Comparison of ENCODE assay signal across 23 cellular contexts in the genomic region with DNA sequence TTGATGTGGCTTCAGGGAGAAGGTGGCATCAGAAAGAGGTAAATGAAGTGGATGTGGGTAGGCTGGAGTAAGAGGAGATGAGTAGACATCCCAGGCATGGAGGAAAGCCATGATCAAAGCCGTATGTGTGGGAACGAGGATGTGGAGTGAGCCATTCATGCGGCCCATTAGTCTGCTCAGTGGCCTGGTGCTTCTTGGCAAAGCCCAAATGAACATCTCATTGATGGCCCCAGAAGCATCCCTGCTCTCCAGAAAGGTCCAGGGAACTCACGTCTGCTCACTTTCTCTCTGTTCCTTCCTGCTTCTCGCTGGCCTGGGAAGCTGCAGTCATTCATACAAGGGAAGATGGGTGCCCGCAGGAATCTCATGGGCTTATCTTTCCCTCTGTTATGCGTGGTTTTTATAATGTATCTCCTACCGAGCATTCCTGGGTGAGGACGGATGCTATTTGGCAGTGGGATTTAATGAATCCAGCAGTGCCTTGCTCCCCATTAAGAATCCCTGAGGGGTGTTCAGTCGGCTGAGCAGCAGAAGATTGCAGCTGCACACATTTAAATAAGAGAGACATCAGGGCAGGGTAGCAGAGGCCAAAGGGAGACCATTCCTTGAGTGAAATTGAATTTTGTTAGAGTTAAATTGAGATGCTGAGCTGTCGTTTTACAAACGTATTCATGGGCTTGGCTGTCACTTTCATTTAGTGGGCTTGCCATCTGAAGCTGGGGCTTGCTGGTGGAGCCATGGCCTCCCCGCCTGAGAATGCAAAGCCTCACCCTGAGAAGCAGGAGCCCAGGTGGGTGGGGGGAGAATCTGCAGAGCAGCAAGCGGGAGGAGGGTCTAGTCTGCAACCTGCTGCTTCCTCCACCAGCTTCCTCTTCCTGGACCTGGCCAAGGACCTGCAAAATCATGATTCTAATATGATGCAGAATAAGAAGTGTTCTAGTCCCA.
"Had no signal": no experiment of that assay in that cellular context is flagged by ENCODE, and none has a peak within 500 bp of the region (broad histone marks: within the 10 kb centered on the region; RNA-seq: fewer than 3 reads in every experiment).

No MANE protein-coding gene starts in this region.

- H3K4me1 ChIP-seq: SJSA1 had no signal

- H3K27me3 ChIP-seq: brain microvascular endothelial cell, SJSA1 had no signal

- H3K27ac Mint-ChIP-seq: activated CD8-positive, alpha-beta T cell treated with anti-CD3 and anti-CD28 coated beads, Interleukin-2, amount 10 ng/mL, durations not matched to agents 7 days and 5 days; activated naive CD8-positive, alpha-beta T cell; activated T-cell treated with anti-CD3 and anti-CD28 coated beads, Interleukin-2, amount 50 U/mL, for 24 hours; activated T-helper 1 cell treated with anti-CD3 and anti-CD28 coated beads, Interleukin-12 subunit alpha, Interleukin-12 subunit beta, Interleukin-2, Interleukin-4 antibody, amounts not matched to agents 30 ng/mL and 10 ng/mL and 1 ng/mL, durations not matched to agents 14 hours and 24 hours and 36 hours; T-helper 1 cell treated with Interleukin-12 subunit alpha and Interleukin-12 subunit beta and Interleukin-4 antibody, amounts not matched to agents 30 μg/mL and 1 μg/mL, for 36 hours had no signal

- H3K4me3 Mint-ChIP-seq: activated CD8-positive, alpha-beta T cell treated with anti-CD3 and anti-CD28 coated beads, Interleukin-2, amount 10 ng/mL, durations not matched to agents 7 days and 5 days; activated naive CD8-positive, alpha-beta T cell; activated T-cell treated with anti-CD3 and anti-CD28 coated beads, Interleukin-2, amount 50 U/mL, for 24 hours; activated T-helper 1 cell treated with anti-CD3 and anti-CD28 coated beads, Interleukin-12 subunit alpha, Interleukin-12 subunit beta, Interleukin-2, Interleukin-4 antibody, amounts not matched to agents 30 ng/mL and 10 ng/mL and 1 ng/mL, durations not matched to agents 14 hours and 24 hours and 36 hours; T-helper 1 cell treated with Interleukin-12 subunit alpha and Interleukin-12 subunit beta and Interleukin-4 antibody, amounts not matched to agents 30 μg/mL and 1 μg/mL, for 36 hours had no signal

- H3K27ac ChIP-seq: brain microvascular endothelial cell, SJSA1 had no signal

- ATAC-seq: activated CD8-positive, alpha-beta T cell treated with anti-CD3 and anti-CD28 coated beads, Interleukin-2, amount 10 ng/mL, durations not matched to agents 7 days and 5 days; PC-3 had no signal

- H3K27me3 Mint-ChIP-seq: activated naive CD8-positive, alpha-beta T cell; activated T-cell treated with anti-CD3 and anti-CD28 coated beads, Interleukin-2, amount 50 U/mL, for 24 hours had no signal

- H3K4me3 ChIP-seq: SJSA1 had no signal

- H3K9me3 Mint-ChIP-seq: activated T-cell treated with anti-CD3 and anti-CD28 coated beads, Interleukin-2, amount 50 U/mL, for 24 hours; activated T-helper 1 cell treated with anti-CD3 and anti-CD28 coated beads, Interleukin-12 subunit alpha, Interleukin-12 subunit beta, Interleukin-2, Interleukin-4 antibody, amounts not matched to agents 30 ng/mL and 10 ng/mL and 1 ng/mL, durations not matched to agents 14 hours and 24 hours and 36 hours; T-helper 1 cell treated with Interleukin-12 subunit alpha and Interleukin-12 subunit beta and Interleukin-4 antibody, amounts not matched to agents 30 μg/mL and 1 μg/mL, for 36 hours had no signal

- H3K36me3 ChIP-seq: brain microvascular endothelial cell, SJSA1 had no signal

- H3K36me3 Mint-ChIP-seq: activated naive CD8-positive, alpha-beta T cell had no signal

- H3K9me3 ChIP-seq: SJSA1 had no signal

- DNase-seq: activated CD4-positive, alpha-beta T cell treated with anti-CD3 and anti-CD28 coated beads for 48 hours; activated CD4-positive, alpha-beta T cell treated with anti-CD3 and anti-CD28 coated beads, Interleukin-2, amount 50 U/mL, for 4 hours; activated CD4-positive, CD25-positive, alpha-beta regulatory T cell treated with anti-CD3 and anti-CD28 coated beads, Interleukin-2, amount 50 U/mL, for 72 hours; activated CD8-positive, alpha-beta T cell treated with anti-CD3 and anti-CD28 coated beads, Interleukin-2, amount 10 ng/mL, durations not matched to agents 7 days and 5 days; activated effector memory CD4-positive, alpha-beta T cell treated with anti-CD3 and anti-CD28 coated beads, Interleukin-2, amount 50 U/mL, for 16 hours; activated naive CD4-positive, alpha-beta T cell treated with Interleukin-2 at 50 U/mL for 16 hours; activated T-cell treated with anti-CD3 and anti-CD28 coated beads, Interleukin-2, amount 50 U/mL, for 24 hours; brain microvascular endothelial cell; KG1; NCI-H1092 treated with DMSO at 0.1 percent for 48 hours; NCI-H1417 treated with DMSO at 0.1 percent for 48 hours; NCI-H1694; NCI-H2029 treated with DMSO at 0.1 percent for 48 hours; NCI-H345; NCI-H510A treated with DMSO at 0.1 percent for 48 hours; NCI-H69; NK-92 treated with Interleukin-12 subunit alpha and Interleukin-12 subunit beta, amount 100 ng/mL, for 24 hours; PC-3; SHP77 had no signal
